Comparison of ENCODE assay signal across 19 cellular contexts in the genomic region with DNA sequence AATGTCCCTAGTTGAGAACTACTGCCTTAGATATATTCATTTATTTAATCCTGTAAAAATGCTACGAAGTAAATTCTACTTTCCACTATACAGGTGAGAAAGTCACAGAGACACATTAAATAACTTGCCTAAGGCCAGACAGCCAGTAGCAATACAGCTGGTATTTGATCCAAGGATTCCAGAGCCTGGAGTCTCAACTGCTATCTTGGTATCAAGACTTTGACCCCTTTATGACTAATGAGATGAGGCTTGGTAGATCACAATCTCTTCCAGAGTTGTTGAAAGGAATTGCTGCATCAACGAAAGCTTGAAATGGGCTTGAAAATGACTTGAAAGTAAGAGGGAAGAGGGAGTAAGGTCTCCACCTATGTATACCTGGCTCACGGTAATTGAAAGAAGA.
DNase-seq lines count a peak whose midpoint lies in the region; ATAC-seq and TF ChIP-seq lines count a peak whose summit lies in the region.
"Had no signal": no experiment of that assay in that cellular context is flagged by ENCODE, and none has a peak within 500 bp of the region (broad histone marks: within the 10 kb centered on the region; RNA-seq: fewer than 3 reads in every experiment).

No MANE protein-coding gene starts in this region.

- TF ChIP-seq CTCF in smooth muscle cell (IDR thresholded peaks at IDR 0.05; ENCODE audit: borderline replicate concordance, insufficient read depth, poor library complexity, severe bottlenecking): no peak

- whole genome bisulfite sequencing in smooth muscle cell (ENCODE audit: low lambda C conversion rate): 70% methylated on average over 3 of the region's 3 CpGs

- H3K9ac ChIP-seq in smooth muscle cell (ENCODE audit: low read depth): no peak overlapping the region

- peak overlapping the region; percentile 15 for H3K27ac ChIP-seq in smooth muscle cell (ENCODE audit: low read depth)
- H3K27ac ChIP-seq: HL-60, PC-9 had no signal

- no peaks in the 10 kb centered on the region for H3K4me1 ChIP-seq in smooth muscle cell (ENCODE audit: low read depth)

- no peaks in the 10 kb centered on the region for H3K27me3 Mint-ChIP-seq in stimulated activated memory B cell treated with anti-CD40 and anti-IgM and Interleukin-4, amounts not matched to agents 10 μg/mL and 1 μg/mL and 100 μg/mL, for 72 hours

- no peak overlapping the region for H3K4me2 ChIP-seq in smooth muscle cell
- H3K4me2 ChIP-seq: PC-9 had no signal

- no peaks in the 10 kb centered on the region for H3K27me3 ChIP-seq in smooth muscle cell (ENCODE audit: low read depth)

- no peak overlapping the region for H3K27ac Mint-ChIP-seq in stimulated activated memory B cell treated with anti-CD40 and anti-IgM and Interleukin-4, amounts not matched to agents 10 μg/mL and 1 μg/mL and 100 μg/mL, for 72 hours

- H3K4me3 ChIP-seq in smooth muscle cell: no peak overlapping the region
- H3K4me3 ChIP-seq: GM12878, PC-9 had no signal

- H3F3A ChIP-seq in smooth muscle cell (ENCODE audit: low read depth): peaks cover 5% of the 10 kb centered on the region

- H3K4me1 Mint-ChIP-seq in stimulated activated memory B cell treated with anti-CD40 and anti-IgM and Interleukin-4, amounts not matched to agents 10 μg/mL and 1 μg/mL and 100 μg/mL, for 72 hours: no peaks in the 10 kb centered on the region

- H2AFZ ChIP-seq in smooth muscle cell (ENCODE audit: low read depth): no peak overlapping the region
- H2AFZ ChIP-seq: PC-9 had no signal

- peaks cover 4% of the 10 kb centered on the region for H3K9me3 Mint-ChIP-seq in stimulated activated memory B cell treated with anti-CD40 and anti-IgM and Interleukin-4, amounts not matched to agents 10 μg/mL and 1 μg/mL and 100 μg/mL, for 72 hours

- no peaks in the 10 kb centered on the region for H3K9me3 ChIP-seq in smooth muscle cell (replicated peaks; ENCODE audit: low read depth)

- H4K20me1 ChIP-seq in smooth muscle cell (ENCODE audit: low read depth): no peaks in the 10 kb centered on the region

- H3K79me2 ChIP-seq in smooth muscle cell (ENCODE audit: low read depth): no peaks in the 10 kb centered on the region

- H3K36me3 ChIP-seq in smooth muscle cell (ENCODE audit: low read depth): no peaks in the 10 kb centered on the region

- no peak overlapping the region for H3K4me3 Mint-ChIP-seq in stimulated activated memory B cell treated with anti-CD40 and anti-IgM and Interleukin-4, amounts not matched to agents 10 μg/mL and 1 μg/mL and 100 μg/mL, for 72 hours

- peaks cover 41% of the 10 kb centered on the region for H3K36me3 Mint-ChIP-seq in stimulated activated memory B cell treated with anti-CD40 and anti-IgM and Interleukin-4, amounts not matched to agents 10 μg/mL and 1 μg/mL and 100 μg/mL, for 72 hours

- DNase-seq in EL: peak; percentile 62
- peak; percentile 60 for DNase-seq in NCI-H82 treated with DMSO at 0.1 percent for 48 hours (lab: John Stamatoyannopoulos, UW; ENCODE audit: unreplicated experiment)
- DNase-seq in islet precursor cell: peak; percentile 60
- no peak for DNase-seq in smooth muscle cell (lab: John Stamatoyannopoulos, UW; ENCODE audit: unreplicated experiment)
- no peak for DNase-seq in Kasumi-1 (lab: John Stamatoyannopoulos, UW)
- DNase-seq in NCI-H446 (lab: John Stamatoyannopoulos, UW): no peak
- DNase-seq: GDM1, NCI-H1092 treated with DMSO at 0.1 percent for 48 hours, NCI-H1436 treated with DMSO at 0.1 percent for 48 hours, NCI-H187 treated with DMSO at 0.1 percent for 48 hours, NCI-H2107, NCI-H524 treated with DMSO at 0.1 percent for 48 hours, NCI-H774, PC-9, SW 1271 had no signal

- no peak for ATAC-seq in stimulated activated memory B cell treated with anti-CD40 and anti-IgM and Interleukin-4, amounts not matched to agents 10 μg/mL and 1 μg/mL and 100 μg/mL, for 72 hours
- ATAC-seq: GM12878, Right ventricle myocardium inferior had no signal

Comparison
In these comparisons a context has a peak if more than half of its experiments do, and no peak if none do; other contexts are left out.
1. DNase-seq: peak in EL (single experiment), NCI-H82 treated with DMSO at 0.1 percent for 48 hours (single experiment) and islet precursor cell (single experiment); none in smooth muscle cell (single experiment), Kasumi-1 (0 of 2) and NCI-H446 (0 of 2).